8 cellular contexts compared by ENCODE assay signal in the genomic region with DNA sequence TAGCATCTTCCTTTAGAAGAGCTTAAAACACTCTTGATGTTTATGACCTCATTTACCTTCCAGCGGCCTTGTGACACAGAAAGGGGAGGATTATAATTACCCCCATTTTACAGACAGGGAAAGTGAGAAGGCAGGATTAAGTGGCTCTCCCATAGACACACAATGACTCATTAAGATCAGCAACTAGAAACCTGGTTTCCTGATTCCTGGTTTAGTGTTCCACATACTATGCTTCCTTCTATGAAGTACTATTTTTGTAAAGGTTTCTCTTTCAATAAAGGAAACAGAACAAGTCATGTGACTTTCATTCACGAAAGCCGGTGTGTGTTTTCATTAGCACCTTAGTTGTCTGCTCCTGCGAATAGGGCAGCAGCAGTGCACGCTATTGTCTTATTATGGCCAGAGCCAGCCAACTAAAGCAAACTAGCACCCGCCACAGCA. TPM values are rescaled to one million over a fixed set of nuclear protein-coding genes. Genes with fewer than 3 reads are reported as not detected.
DNase-seq lines count a peak whose midpoint lies in the region; ATAC-seq and TF ChIP-seq lines count a peak whose summit lies in the region.

No MANE protein-coding gene starts in this region.

- no peak overlapping the region for H3K4me3 ChIP-seq in HAP-1
- peak overlapping the region; percentile 26 to 82 for H3K4me3 ChIP-seq in gastroesophageal sphincter
- peak overlapping the region in 2 of 4 donors; percentile 11 to 68 for H3K4me3 ChIP-seq in tibial nerve

- H3K4me1 ChIP-seq in HAP-1: peaks cover 27% of the 10 kb centered on the region
- H3K4me1 ChIP-seq in gastroesophageal sphincter: peaks cover 0 to 84% (median 3%) of the 10 kb centered on the region in 3 donors
- peaks cover 0 to 88% (median 28%) of the 10 kb centered on the region in 4 donors for H3K4me1 ChIP-seq in tibial nerve

- WGBS in gastroesophageal sphincter (ENCODE audit: low coverage in 1 of 2), 2 donors: 14 to 51% methylated on average over 4 to 5 of the region's 6 CpGs
- WGBS in tibial nerve, 2 donors: 42 to 47% methylated on average over 6 of the region's 6 CpGs

- no peak for TF ChIP-seq CTCF in 22Rv1 (IDR thresholded peaks at IDR 0.05)
- TF ChIP-seq CTCF in gastroesophageal sphincter (IDR thresholded peaks at IDR 0.05): no peak
- TF ChIP-seq CTCF in tibial nerve (IDR thresholded peaks at IDR 0.05): no peak

- no peak for TF ChIP-seq POLR2A in gastroesophageal sphincter (IDR thresholded peaks at IDR 0.05)
- no peak for TF ChIP-seq POLR2A in tibial nerve (IDR thresholded peaks at IDR 0.05)

- H3K36me3 ChIP-seq in HAP-1 (replicated peaks) (no peaks in the 10 kb centered on the region), gastroesophageal sphincter (peaks cover 0 to 33% of the 10 kb centered on the region in 2 donors), tibial nerve (peaks cover 0 to 28% (median 10%) of the 10 kb centered on the region in 3 donors)

- TF ChIP-seq EP300 in gastroesophageal sphincter (IDR thresholded peaks at IDR 0.05): no peak
- TF ChIP-seq EP300 in tibial nerve (IDR thresholded peaks at IDR 0.05): peak in 1 of 2 donors; percentile 24

- H3K27me3 ChIP-seq in HAP-1 (ENCODE audit: low read depth) (no peaks in the 10 kb centered on the region), gastroesophageal sphincter (no peaks in the 10 kb centered on the region), tibial nerve (no peaks in the 10 kb centered on the region)

- H3K4me3 Mint-ChIP-seq in T-helper 17 cell: peak overlapping the region; percentile 85

- H3K9me3 ChIP-seq in HAP-1 (no peaks in the 10 kb centered on the region), T-helper 17 cell (ENCODE audit: control insufficient read depth, low read length, poor library complexity, severe bottlenecking) (no peaks in the 10 kb centered on the region), gastroesophageal sphincter (no peaks in the 10 kb centered on the region), tibial nerve (no peaks in the 10 kb centered on the region)

- H3K27ac ChIP-seq in 22Rv1 (peak overlapping the region; percentile 90), gastroesophageal sphincter (peak overlapping the region; percentile 35 to 98 (median 72)), tibial nerve (peak overlapping the region in 3 of 4 donors; percentile 3 to 53 (median 32))

- no peaks in the 10 kb centered on the region for H3K36me3 Mint-ChIP-seq in T-helper 17 cell (ENCODE audit: low read depth)

- peak; percentile 39 to 41 for DNase-seq in HAP-1 (ENCODE audit: low spot score in 2 of 2)
- DNase-seq in T-helper 17 cell: no peak
- DNase-seq in tibial nerve (ENCODE audit: low spot score in 2 of 2): no peak
- no peak for DNase-seq in activated CD4-positive, CD25-positive, alpha-beta regulatory T cell (lab: John Stamatoyannopoulos, UW)

- in situ Hi-C loops in HAP-1 (cut with MboI; ENCODE audit: low sequenced_read_pairs): no loop called here

- H3K27me3 Mint-ChIP-seq in T-helper 17 cell: no peaks in the 10 kb centered on the region

- ATAC-seq in T-helper 17 cell: peak; percentile 5
- ATAC-seq in gastroesophageal sphincter: no peak
- ATAC-seq in HG03571 (IDR thresholded peaks at IDR 0.05; ENCODE audit: unreplicated experiment): no peak
- no peak for ATAC-seq in HG03565 (IDR thresholded peaks at IDR 0.05; ENCODE audit: unreplicated experiment)

- peaks cover 49% of the 10 kb centered on the region for H3K4me1 Mint-ChIP-seq in T-helper 17 cell

- H3K27ac Mint-ChIP-seq in T-helper 17 cell: peak overlapping the region; percentile 88

RNA-seq across cellular contexts. Expression of a gene that starts 8.3 kb away (rescaled TPM):
- 100 to 1,000 TPM in 1 of 2 donors, 10 to 100 TPM in 1; 90.1 to 101 TPM for total RNA-seq in T-helper 17 cell
- 10 to 100 TPM; 29.8 to 69.3 (median 49.4) TPM for total RNA-seq in gastroesophageal sphincter
- total RNA-seq in tibial nerve: 10 to 100 TPM; 38.3 to 60.9 (median 42.4) TPM

Comparison
In these comparisons a context has a peak if more than half of its experiments do, and no peak if none do; other contexts are left out.
1. H3K27ac ChIP-seq: peak in every context shown above with its lines; median percentile 90 in 22Rv1; 72 in gastroesophageal sphincter; 32 in tibial nerve.
2. DNase-seq: peak in HAP-1 (2 of 2); none in T-helper 17 cell (0 of 3), tibial nerve (0 of 2) and activated CD4-positive, CD25-positive, alpha-beta regulatory T cell (0 of 4).